ENCODE assay signal across 7 cellular contexts in the genomic region with DNA sequence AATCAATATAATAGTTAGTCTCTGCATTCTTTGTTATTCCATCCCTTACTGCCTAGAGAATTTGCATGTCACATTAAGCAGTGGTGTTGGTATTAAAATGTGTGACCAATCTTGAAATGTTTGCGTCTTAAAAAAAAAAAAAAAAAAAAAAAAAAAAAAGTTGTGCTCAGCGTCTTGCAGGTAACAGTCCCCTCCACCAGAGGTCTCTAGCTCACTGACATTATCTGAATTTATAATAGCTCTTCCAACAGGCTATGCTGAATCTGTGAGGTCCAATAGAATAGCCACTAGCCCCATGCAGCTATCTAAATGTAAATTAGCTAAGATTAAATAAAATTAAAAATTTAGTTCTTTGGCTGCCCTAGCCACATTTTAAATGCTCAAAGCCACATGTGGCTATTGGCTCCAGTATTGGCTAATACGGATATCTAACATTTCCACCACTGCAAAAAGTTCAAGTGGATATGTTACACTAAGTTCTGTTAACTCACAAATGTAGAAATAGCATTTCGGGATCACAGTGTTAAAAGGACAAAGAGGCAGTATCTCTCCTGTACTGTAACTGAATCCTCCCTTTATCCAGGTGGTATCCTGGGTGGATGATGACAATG. TPM values are rescaled to one million over a fixed set of nuclear protein-coding genes. Genes with fewer than 3 reads are reported as not detected.
DNase-seq lines count a peak whose midpoint lies in the region; ATAC-seq and TF ChIP-seq lines count a peak whose summit lies in the region.

No MANE protein-coding gene starts in this region.

- DNase-seq in GM03348 (ENCODE audit: low spot score) (peak; percentile 72), NCI-H2196 (lab: John Stamatoyannopoulos, UW; ENCODE audit: unreplicated experiment) (peak; percentile 47), ascending aorta (ENCODE audit: low spot score in 2 of 2) (no peak), iris pigment epithelial cell (ENCODE audit: low read depth) (peak; percentile 63), uterus (no peak)

- H3K27me3 ChIP-seq in ascending aorta (no peaks in the 10 kb centered on the region), uterus (no peaks in the 10 kb centered on the region)

- intact Hi-C loops in ascending aorta (cut with DNase I), result loop anchor here (1.0 to 2.0 kb wide), 3 partner anchors 52 to 599 kb away; no protein-coding TSS in a partner anchor
- intact Hi-C loops in uterus (cut with DNase I; ENCODE audit: low total_unique reads), result no loop called here

- TF ChIP-seq CTCF in ascending aorta (IDR thresholded peaks at IDR 0.05) (peak in 2 of 3 experiments; percentile 47 to 62), uterus (IDR thresholded peaks at IDR 0.05) (peak; percentile 16 to 50 (median 32))

- no peak overlapping the region for H3K27ac ChIP-seq in ascending aorta
- no peak overlapping the region for H3K27ac ChIP-seq in uterus

- ATAC-seq in HG02970 (IDR thresholded peaks at IDR 0.05; ENCODE audit: low FRiP score, unreplicated experiment) (peak; percentile 66), HG02973 (IDR thresholded peaks at IDR 0.05; ENCODE audit: unreplicated experiment) (no peak)

- H3K36me3 ChIP-seq in ascending aorta, result no peaks in the 10 kb centered on the region
- H3K36me3 ChIP-seq in uterus, result no peaks in the 10 kb centered on the region

- H3K9me3 ChIP-seq in ascending aorta, result no peaks in the 10 kb centered on the region
- H3K9me3 ChIP-seq in uterus, result no peaks in the 10 kb centered on the region

- TF ChIP-seq POLR2A in uterus (IDR thresholded peaks at IDR 0.05), result no peak

- no peak overlapping the region for H3K4me3 ChIP-seq in ascending aorta
- no peak overlapping the region for H3K4me3 ChIP-seq in uterus

- H3K4me1 ChIP-seq in ascending aorta (no peaks in the 10 kb centered on the region), uterus (no peaks in the 10 kb centered on the region)

RNA-seq across cellular contexts. Expression of a gene that starts 28.7 kb away (rescaled TPM):
- total RNA-seq in ascending aorta (not detected), uterus (under 1 TPM in 1 of 4 donors, not detected in 3; 0.46 TPM)

RNA-seq across cellular contexts. Expression of a gene that starts 33.7 kb away (rescaled TPM):
- total RNA-seq in ascending aorta (not detected), uterus (not detected)

Comparison
In these comparisons a context has a peak if more than half of its experiments do, and no peak if none do; other contexts are left out.
1. DNase-seq: peak in GM03348 (single experiment), NCI-H2196 (single experiment) and iris pigment epithelial cell (single experiment); none in ascending aorta (0 of 2) and uterus (0 of 2).